In the genomic region with DNA sequence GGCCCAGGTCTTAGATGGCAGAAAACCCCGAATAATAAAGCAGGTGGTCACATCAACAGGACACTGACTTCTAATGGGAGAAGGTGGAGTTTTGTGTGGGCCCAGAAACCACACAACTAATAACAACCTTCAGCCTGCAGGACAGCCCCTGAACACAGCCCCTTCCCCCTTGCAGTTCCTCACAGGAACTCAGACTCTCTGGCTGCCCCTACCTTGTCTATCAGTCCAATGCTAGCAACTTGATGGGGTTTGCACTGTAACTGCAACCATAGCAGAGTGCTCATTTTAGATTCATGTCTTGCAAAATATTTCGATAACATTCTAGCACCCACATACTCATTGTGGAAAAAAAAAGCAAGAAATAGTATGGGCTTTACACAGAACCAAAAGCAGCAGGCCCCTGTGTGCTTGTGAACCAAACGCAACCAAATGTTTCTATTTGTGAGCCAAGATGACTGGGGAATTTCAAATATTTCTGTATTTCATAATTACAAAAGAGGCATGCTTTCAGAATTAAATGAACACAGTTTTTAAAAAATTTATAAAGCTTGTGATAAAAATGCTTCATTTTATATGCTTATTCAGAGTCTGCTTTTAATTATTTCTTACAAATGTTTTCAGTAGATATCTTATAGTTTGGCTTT, we compare ENCODE assay signal across 17 cellular contexts.
"Had no signal": no experiment of that assay in that cellular context is flagged by ENCODE, and none has a peak within 500 bp of the region (broad histone marks: within the 10 kb centered on the region; RNA-seq: fewer than 3 reads in every experiment).

No MANE protein-coding gene starts in this region.

- H3K27me3 ChIP-seq: colonic mucosa, neutrophil, stomach, testis, upper lobe of right lung had no signal

- H3K27ac ChIP-seq: colonic mucosa, foreskin keratinocyte, lower lobe of right lung, neutrophil, parathyroid adenoma, stomach, testis, upper lobe of right lung had no signal

- H3K9me3 ChIP-seq: colonic mucosa, lower lobe of right lung, neutrophil, stomach, testis, upper lobe of right lung had no signal

- H3K4me3 ChIP-seq: colonic mucosa, lower lobe of right lung, stomach, testis, upper lobe of right lung had no signal

- DNase-seq: activated B cell treated with CpG ODN at 0.5 μM for 24 hours; activated CD4-positive, alpha-beta memory T cell treated with anti-CD3 and anti-CD28 coated beads, Interleukin-2, amount 10 ng/mL, durations not matched to agents 7 days and 5 days; activated CD4-positive, alpha-beta T cell treated with anti-CD3 and anti-CD28 coated beads for 4 hours; activated CD8-positive, alpha-beta memory T cell treated with anti-CD3 and anti-CD28 coated beads, Interleukin-2, amount 10 ng/mL, durations not matched to agents 7 days and 5 days; activated naive CD4-positive, alpha-beta T cell treated with Interleukin-2 at 50 U/mL for 16 hours; activated naive CD8-positive, alpha-beta T cell treated with anti-CD3 and anti-CD28 coated beads, Interleukin-2, amount 10 ng/mL, durations not matched to agents 7 days and 5 days; colonic mucosa; foreskin keratinocyte; lower lobe of right lung; natural killer cell; stimulated activated CD4-positive, alpha-beta T cell treated with anti-CD3 and anti-CD28 coated beads, Interleukin-4, amount 100 ng/mL, for 24 hours; stomach; SW 1271; testis; upper lobe of right lung had no signal

- H3K36me3 ChIP-seq: colonic mucosa, lower lobe of right lung, neutrophil, stomach, upper lobe of right lung had no signal

- H3K4me1 ChIP-seq: colonic mucosa, foreskin keratinocyte, lower lobe of right lung, parathyroid adenoma, stomach, testis had no signal
